16 cellular contexts compared by ENCODE assay signal in the genomic region with DNA sequence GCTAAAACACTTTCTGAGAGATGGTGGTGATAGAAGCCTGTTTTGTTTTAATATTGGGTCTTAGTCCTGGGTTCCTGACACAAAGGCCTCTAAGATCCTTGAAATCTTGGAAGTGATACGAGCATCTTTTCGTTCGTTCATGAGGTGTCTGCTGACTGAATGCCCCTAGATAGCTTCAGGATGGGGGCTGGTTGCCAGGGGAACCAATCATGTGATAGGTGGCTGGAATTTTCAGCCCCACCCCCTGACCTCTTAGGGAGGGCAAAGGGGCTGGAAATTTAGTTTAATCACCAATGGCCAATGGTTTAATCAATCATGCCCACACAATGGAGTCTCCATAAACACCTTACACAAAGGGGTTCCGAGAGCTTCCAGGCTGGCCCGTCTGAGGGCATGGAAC. TPM values are rescaled to one million over a fixed set of nuclear protein-coding genes. Genes with fewer than 3 reads are reported as not detected.
DNase-seq lines count a peak whose midpoint lies in the region; ATAC-seq and TF ChIP-seq lines count a peak whose summit lies in the region.
"Had no signal": no experiment of that assay in that cellular context is flagged by ENCODE, and none has a peak within 500 bp of the region (broad histone marks: within the 10 kb centered on the region; RNA-seq: fewer than 3 reads in every experiment).

No MANE protein-coding gene starts in this region.

- no peaks in the 10 kb centered on the region for H3F3A ChIP-seq in GM23338 (replicated peaks; ENCODE audit: low read depth)
- no peaks in the 10 kb centered on the region for H3F3A ChIP-seq in neural progenitor cell (ENCODE audit: low read depth)

- in situ Hi-C loops in GM13977 (cut with MboI; ENCODE audit: low pct_unique_long_range_greater_than_20kb, low sequenced_read_pairs, unreplicated experiment), result no loop called here

- H3K9ac ChIP-seq in endodermal cell (ENCODE audit: extremely low read depth, low read length, poor library complexity, severe bottlenecking), result no peak overlapping the region
- no peak overlapping the region for H3K9ac ChIP-seq in neural progenitor cell

- H3K9me3 Mint-ChIP-seq in GM23338 (no peaks in the 10 kb centered on the region; the same call in 2 of the 3 replicates), WTC11 (peaks cover 5% of the 10 kb centered on the region; the same call in 1 of the 2 replicates), endodermal cell (no peaks in the 10 kb centered on the region), neural progenitor cell (peaks cover 6% of the 10 kb centered on the region)
- H3K9me3 Mint-ChIP-seq: CD8-positive, alpha-beta memory T cell; HFFc6; IgD-negative memory B cell had no signal

- DNase-seq in GM23338 (ENCODE audit: low spot score) (no peak), WTC11 (ENCODE audit: low spot score) (no peak), endodermal cell (no peak), neural progenitor cell (ENCODE audit: low spot score) (no peak), GM13977 (ENCODE audit: low spot score) (no peak), NCI-H1930 (lab: John Stamatoyannopoulos, UW) (no peak)
- DNase-seq in activated CD4-positive, alpha-beta T cell treated with anti-CD3 and anti-CD28 coated beads, Interleukin-2, amount 50 U/mL, for 48 hours, result no peak
- DNase-seq: BE2C; CD8-positive, alpha-beta memory T cell; DMS53; GF-D8; HCEC 1CT; HFFc6 had no signal

- H3K4me3 ChIP-seq in GM23338 (no peak overlapping the region), endodermal cell (ENCODE audit: low read length) (no peak overlapping the region), neural progenitor cell (no peak overlapping the region)
- H3K4me3 ChIP-seq: A549 had no signal

- peaks cover 99% of the 10 kb centered on the region for H3K79me2 ChIP-seq in GM23338 (replicated peaks; ENCODE audit: insufficient read depth)
- peaks cover 97% of the 10 kb centered on the region for H3K79me2 ChIP-seq in neural progenitor cell (ENCODE audit: low read depth)

- POLR2A ChIA-PET in WTC11 (lab: Charles Lee), result no interaction called here

- no peaks in the 10 kb centered on the region for H3K9me3 ChIP-seq in endodermal cell (ENCODE audit: control insufficient read depth, low read length)
- no peaks in the 10 kb centered on the region for H3K9me3 ChIP-seq in neural progenitor cell (ENCODE audit: low read depth)
- H3K9me3 ChIP-seq: A549, BE2C had no signal

- H3K4me2 ChIP-seq in GM23338 (no peak overlapping the region), neural progenitor cell (peak overlapping the region; percentile 8)
- H3K4me2 ChIP-seq: A549 had no signal

- H3K27ac Mint-ChIP-seq in GM23338 (peak overlapping the region; percentile 36; the same call in 1 of the 2 replicates), WTC11 (0 out of 2 replicates have a peak overlapping the region, but pooled peaks have one; percentile 54), endodermal cell (no peak overlapping the region), neural progenitor cell (no peak overlapping the region)
- H3K27ac Mint-ChIP-seq: HFFc6, IgD-negative memory B cell had no signal

- H3K36me3 Mint-ChIP-seq in GM23338 (ENCODE audit: low read depth) (peaks cover 28% of the 10 kb centered on the region), WTC11 (peaks cover 27% of the 10 kb centered on the region), endodermal cell (ENCODE audit: low read depth) (peaks cover 57% of the 10 kb centered on the region), neural progenitor cell (peaks cover 68% of the 10 kb centered on the region)

- no peaks in the 10 kb centered on the region for H3K27me3 ChIP-seq in GM23338 (ENCODE audit: insufficient read depth)
- H3K27me3 ChIP-seq in endodermal cell (ENCODE audit: control insufficient read depth, insufficient read depth, low read length, poor library complexity, severe bottlenecking), result no peaks in the 10 kb centered on the region
- no peaks in the 10 kb centered on the region for H3K27me3 ChIP-seq in neural progenitor cell
- H3K27me3 ChIP-seq: BE2C had no signal

- CTCF ChIA-PET in WTC11 (lab: Charles Lee), result interaction anchor here (1.0 to 1.7 kb wide), 3 partner anchors 11 to 35 kb away, joined by 3 to 4 read pairs (median 4); no protein-coding TSS in a partner anchor

- no peak overlapping the region for H2AFZ ChIP-seq in GM23338
- H2AFZ ChIP-seq in neural progenitor cell (replicated peaks), result no peak overlapping the region

- 83 to 96% methylated on average over 3 to 5 of the region's 5 CpGs for WGBS in endodermal cell (ENCODE audit: insufficient coverage in 1 of 2, insufficient read length in 1 of 2), 2 experiments

- peak; percentile 31; the same call in 2 of the 3 replicates for ATAC-seq in GM23338
- ATAC-seq in WTC11, result no peak
- ATAC-seq in GM19023 (IDR thresholded peaks at IDR 0.05; ENCODE audit: unreplicated experiment), result no peak
- ATAC-seq: A549 had no signal

- H3K36me3 ChIP-seq in GM23338 (ENCODE audit: insufficient read depth), result no peaks in the 10 kb centered on the region
- peaks cover 50% of the 10 kb centered on the region for H3K36me3 ChIP-seq in endodermal cell (ENCODE audit: control insufficient read depth, insufficient read depth, low read length)
- no peaks in the 10 kb centered on the region for H3K36me3 ChIP-seq in neural progenitor cell

- H3K4me3 Mint-ChIP-seq in GM23338 (no peak overlapping the region), WTC11 (no peak overlapping the region), endodermal cell (no peak overlapping the region), neural progenitor cell (no peak overlapping the region)
- H3K4me3 Mint-ChIP-seq: CD8-positive, alpha-beta memory T cell; HFFc6; IgD-negative memory B cell had no signal

- no peak overlapping the region for H3K27ac ChIP-seq in GM23338 (ENCODE audit: low read depth)
- peak overlapping the region; percentile 86 for H3K27ac ChIP-seq in endodermal cell (ENCODE audit: low read depth, low read length)
- no peak overlapping the region for H3K27ac ChIP-seq in neural progenitor cell
- H3K27ac ChIP-seq: A549 had no signal

- H3K4me1 Mint-ChIP-seq in GM23338 (peaks cover 11% of the 10 kb centered on the region), WTC11 (peaks cover 3% of the 10 kb centered on the region), endodermal cell (no peaks in the 10 kb centered on the region), neural progenitor cell (peaks cover 9% of the 10 kb centered on the region)

- H3K4me1 ChIP-seq in GM23338 (ENCODE audit: insufficient read depth), result peaks cover 4% of the 10 kb centered on the region; the same call in 1 of the 2 replicates
- H3K4me1 ChIP-seq in endodermal cell (ENCODE audit: control insufficient read depth, insufficient read depth, low read length), result no peaks in the 10 kb centered on the region
- peaks cover 7% of the 10 kb centered on the region for H3K4me1 ChIP-seq in neural progenitor cell
- H3K4me1 ChIP-seq: A549, BE2C had no signal

- TF ChIP-seq CTCF in GM23338 (conservative IDR thresholded peaks at IDR 0.05; ENCODE audit: low read depth in 2 of 2), result no peak
- TF ChIP-seq CTCF in WTC11 (IDR thresholded peaks at IDR 0.05), result no peak
- TF ChIP-seq CTCF in endodermal cell (conservative IDR thresholded peaks at IDR 0.05), result no peak
- TF ChIP-seq CTCF in neural progenitor cell (IDR thresholded peaks at IDR 0.05), result no peak
- no peak for TF ChIP-seq CTCF in GM13977 (IDR thresholded peaks at IDR 0.05; ENCODE audit: extremely low read depth, insufficient read depth, missing control alignments)

- no peaks in the 10 kb centered on the region for H3K9me2 ChIP-seq in GM23338 (ENCODE audit: insufficient read depth)

- H4K20me1 ChIP-seq in GM23338 (replicated peaks; ENCODE audit: insufficient read depth) (peaks cover 69% of the 10 kb centered on the region), neural progenitor cell (ENCODE audit: low read depth) (peaks cover 40% of the 10 kb centered on the region)

- H3K27me3 Mint-ChIP-seq in GM23338 (ENCODE audit: insufficient read depth, low read depth, poor library complexity) (peaks cover 9% of the 10 kb centered on the region), WTC11 (ENCODE audit: low read depth) (no peaks in the 10 kb centered on the region), endodermal cell (ENCODE audit: insufficient read depth) (no peaks in the 10 kb centered on the region), neural progenitor cell (ENCODE audit: insufficient read depth, low read depth) (peaks cover 2% of the 10 kb centered on the region)
- H3K27me3 Mint-ChIP-seq: CD8-positive, alpha-beta memory T cell; IgD-negative memory B cell had no signal

TF ChIP-seq in GM23338, 12 proteins besides CTCF, POLR2A, EP300 and RAD21 (continues in another document):
- no peak for TF ChIP-seq JUNB (IDR thresholded peaks at IDR 0.05; ENCODE audit: unreplicated experiment)
- TF ChIP-seq, protein P1, sequence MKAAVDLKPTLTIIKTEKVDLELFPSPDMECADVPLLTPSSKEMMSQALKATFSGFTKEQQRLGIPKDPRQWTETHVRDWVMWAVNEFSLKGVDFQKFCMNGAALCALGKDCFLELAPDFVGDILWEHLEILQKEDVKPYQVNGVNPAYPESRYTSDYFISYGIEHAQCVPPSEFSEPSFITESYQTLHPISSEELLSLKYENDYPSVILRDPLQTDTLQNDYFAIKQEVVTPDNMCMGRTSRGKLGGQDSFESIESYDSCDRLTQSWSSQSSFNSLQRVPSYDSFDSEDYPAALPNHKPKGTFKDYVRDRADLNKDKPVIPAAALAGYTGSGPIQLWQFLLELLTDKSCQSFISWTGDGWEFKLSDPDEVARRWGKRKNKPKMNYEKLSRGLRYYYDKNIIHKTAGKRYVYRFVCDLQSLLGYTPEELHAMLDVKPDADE (IDR thresholded peaks at IDR 0.05), result no peak
- no peak for TF ChIP-seq EZH2 (IDR thresholded peaks at IDR 0.05; ENCODE audit: low read depth, unreplicated experiment)

TF ChIP-seq in WTC11, 78 proteins besides CTCF, POLR2A, EP300 and RAD21:
- TF ChIP-seq, protein P2, sequence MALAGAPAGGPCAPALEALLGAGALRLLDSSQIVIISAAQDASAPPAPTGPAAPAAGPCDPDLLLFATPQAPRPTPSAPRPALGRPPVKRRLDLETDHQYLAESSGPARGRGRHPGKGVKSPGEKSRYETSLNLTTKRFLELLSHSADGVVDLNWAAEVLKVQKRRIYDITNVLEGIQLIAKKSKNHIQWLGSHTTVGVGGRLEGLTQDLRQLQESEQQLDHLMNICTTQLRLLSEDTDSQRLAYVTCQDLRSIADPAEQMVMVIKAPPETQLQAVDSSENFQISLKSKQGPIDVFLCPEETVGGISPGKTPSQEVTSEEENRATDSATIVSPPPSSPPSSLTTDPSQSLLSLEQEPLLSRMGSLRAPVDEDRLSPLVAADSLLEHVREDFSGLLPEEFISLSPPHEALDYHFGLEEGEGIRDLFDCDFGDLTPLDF (CRISPR knock-in tag; IDR thresholded peaks at IDR 0.05), result no peak
- no peak for TF ChIP-seq NR2C2 (CRISPR knock-in tag; IDR thresholded peaks at IDR 0.05)
- no peak for TF ChIP-seq NR3C1 (CRISPR knock-in tag; conservative IDR thresholded peaks at IDR 0.05; ENCODE audit: low read depth)
TF ChIP-seq in WTC11: peak in this region for 0.

RNA-seq across cellular contexts. Expression of a gene that starts 25.9 kb away (rescaled TPM):
- 15.4 and 23.4 TPM in 2 replicates for total RNA-seq in GM23338 (2014; rRNA removed; shearing (Covaris generic))
- polyA plus RNA-seq in GM23338 (2016; fragmentation: Nextera tagmentation; extraction: Ambion mirVana), result 17.8 and 19.9 TPM in 2 replicates
- 49.9 to 58.2 TPM (median 50.2 TPM) in 3 replicates for total RNA-seq in WTC11 (2021)
- total RNA-seq in endodermal cell, result 10 to 100 TPM; 50.1 to 51.8 TPM
- polyA plus RNA-seq in endodermal cell (2013, experiment 1 of 2), result 57.3 TPM
- polyA plus RNA-seq in endodermal cell (2013, experiment 2 of 2), result 47.7 TPM
- total RNA-seq in neural progenitor cell (ENCODE audit: low replicate concordance), result 5.6 and 21.0 TPM in 2 replicates

Comparison
In these comparisons a context has a peak if more than half of its experiments do, and no peak if none do; other contexts are left out.
1. H3K27ac Mint-ChIP-seq: peak in GM23338 (single experiment) and WTC11 (single experiment); none in endodermal cell (single experiment) and neural progenitor cell (single experiment).